In the genomic region with DNA sequence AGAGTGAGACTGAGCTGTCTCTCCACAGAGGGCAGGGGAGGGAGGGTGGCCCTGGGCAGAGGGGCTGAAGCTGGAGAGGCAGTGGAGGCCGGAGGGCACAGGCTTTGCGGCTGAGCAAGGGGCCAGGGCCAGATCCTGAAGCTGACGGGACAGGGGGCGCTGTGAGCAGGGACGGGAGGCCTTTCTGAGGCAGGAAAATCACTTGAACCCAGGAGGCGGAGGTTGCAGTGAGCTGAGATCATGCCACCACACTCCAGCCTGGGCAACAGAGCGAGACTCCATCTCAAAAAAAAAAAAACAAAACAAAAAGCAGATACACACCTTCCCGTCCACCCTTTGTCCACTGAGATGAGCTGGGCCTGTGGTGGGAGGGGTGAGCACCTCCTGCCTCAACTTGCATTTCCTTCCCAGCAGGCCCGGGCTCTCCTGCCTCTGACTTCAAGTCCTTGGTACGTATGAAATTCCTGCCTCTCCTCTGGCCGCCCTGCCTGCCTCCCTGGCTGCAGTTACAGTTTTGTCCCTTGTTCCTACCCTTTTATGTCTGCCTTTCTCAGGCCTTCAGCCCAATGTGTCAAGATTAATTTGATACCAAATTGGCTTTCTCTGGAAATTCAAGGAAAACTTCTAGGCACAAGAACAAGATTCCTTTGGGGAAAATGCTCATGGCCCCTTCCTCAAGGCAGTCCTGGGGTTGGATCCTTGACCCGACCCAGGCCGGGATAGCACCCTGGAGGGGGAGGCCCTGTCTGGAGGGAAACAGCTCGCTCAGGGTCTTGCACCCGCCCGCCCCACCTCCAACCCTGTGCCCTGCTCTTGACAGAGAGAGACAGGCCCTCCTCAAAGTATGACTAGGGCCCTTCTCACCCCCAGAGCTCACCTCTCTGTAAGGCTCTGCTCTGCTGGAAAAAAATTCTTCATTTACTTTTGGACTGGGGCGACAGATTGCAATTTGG, we compare ENCODE assay signal across 10 cellular contexts. TPM values are rescaled to one million over a fixed set of nuclear protein-coding genes. Genes with fewer than 3 reads are reported as not detected.
DNase-seq lines count a peak whose midpoint lies in the region; TF ChIP-seq lines count a peak whose summit lies in the region.
"Had no signal": no experiment of that assay in that cellular context is flagged by ENCODE, and none has a peak within 500 bp of the region (broad histone marks: within the 10 kb centered on the region; RNA-seq: fewer than 3 reads in every experiment).

No MANE protein-coding gene starts in this region.

- H3K9me3 ChIP-seq in tibial artery = no peaks in the 10 kb centered on the region
- H3K9me3 ChIP-seq in CD8-positive, alpha-beta memory T cell (ENCODE audit: low read length) = no peaks in the 10 kb centered on the region

- no peaks in the 10 kb centered on the region for H3K27me3 ChIP-seq in brain microvascular endothelial cell (replicated peaks)
- no peaks in the 10 kb centered on the region for H3K27me3 ChIP-seq in tibial artery
- no peaks in the 10 kb centered on the region for H3K27me3 ChIP-seq in CD8-positive, alpha-beta memory T cell (ENCODE audit: insufficient read depth, low read length, poor library complexity, severe bottlenecking)

- peaks cover 3% of the 10 kb centered on the region; the same call in 1 of the 2 replicates for H3K27me3 Mint-ChIP-seq in HFFc6 (ENCODE audit: insufficient read depth)
- H3K27me3 Mint-ChIP-seq in CD8-positive, alpha-beta memory T cell = peaks cover 10 to 14% of the 10 kb centered on the region in 2 donors

- H3K36me3 Mint-ChIP-seq in HFFc6 (ENCODE audit: low read depth) = no peaks in the 10 kb centered on the region
- peaks cover 0 to 1% (median 0%) of the 10 kb centered on the region in 3 donors for H3K36me3 Mint-ChIP-seq in CD8-positive, alpha-beta memory T cell

- CTCF ChIA-PET in CD8-positive, alpha-beta memory T cell (lab: Charles Lee) = interaction anchor here (1.4 kb wide), 1 partner anchor 458 kb away, joined by 5 read pairs; no protein-coding TSS in a partner anchor

- H3K9me3 Mint-ChIP-seq in HFFc6 = no peaks in the 10 kb centered on the region
- no peaks in the 10 kb centered on the region for H3K9me3 Mint-ChIP-seq in CD8-positive, alpha-beta memory T cell
- H3K9me3 Mint-ChIP-seq: central memory CD8-positive, alpha-beta T cell had no signal

- peak overlapping the region; percentile 47 for H3K4me3 Mint-ChIP-seq in HFFc6
- H3K4me3 Mint-ChIP-seq in CD8-positive, alpha-beta memory T cell = no peak overlapping the region
- H3K4me3 Mint-ChIP-seq: central memory CD8-positive, alpha-beta T cell had no signal

- no peaks in the 10 kb centered on the region for H3K36me3 ChIP-seq in brain microvascular endothelial cell (replicated peaks)
- no peaks in the 10 kb centered on the region for H3K36me3 ChIP-seq in tibial artery
- H3K36me3 ChIP-seq in CD8-positive, alpha-beta memory T cell (ENCODE audit: insufficient read depth, low read length) = no peaks in the 10 kb centered on the region

- peaks cover 0 to 58% (median 19%) of the 10 kb centered on the region in 4 donors for H3K4me1 ChIP-seq in tibial artery
- H3K4me1 ChIP-seq in CD8-positive, alpha-beta memory T cell (ENCODE audit: insufficient read depth, low read length) = no peaks in the 10 kb centered on the region

- peak; percentile 83 for DNase-seq in HFFc6
- DNase-seq in brain microvascular endothelial cell = peak; percentile 72
- DNase-seq in islet precursor cell = peak; percentile 92
- DNase-seq in tibial artery = peak in 1 of 2 donors; percentile 87
- no peak for DNase-seq in NCI-H1092 treated with DMSO at 0.1 percent for 48 hours (lab: John Stamatoyannopoulos, UW)
- no peak for DNase-seq in CD8-positive, alpha-beta memory T cell
- no peak for DNase-seq in effector CD8-positive, alpha-beta T cell (lab: John Stamatoyannopoulos, UW)
- DNase-seq: midbrain, NCI-H187 treated with DMSO at 0.1 percent for 48 hours had no signal

- H3K4me1 Mint-ChIP-seq in HFFc6 (ENCODE audit: low read depth) = peaks cover 48% of the 10 kb centered on the region
- H3K4me1 Mint-ChIP-seq in CD8-positive, alpha-beta memory T cell = no peaks in the 10 kb centered on the region
- H3K4me1 Mint-ChIP-seq: central memory CD8-positive, alpha-beta T cell had no signal

- H3K4me3 ChIP-seq in brain microvascular endothelial cell (ENCODE audit: low read depth, low read length) (no peak overlapping the region), tibial artery (no peak overlapping the region)
- H3K4me3 ChIP-seq in CD8-positive, alpha-beta memory T cell (ENCODE audit: low read length) = no peak overlapping the region

- in situ Hi-C loops in brain microvascular endothelial cell (cut with HindIII; ENCODE audit: low pct_ligation_motif_present, low sequenced_read_pairs) = no loop called here

- peak; percentile 59 for TF ChIP-seq CTCF in HFFc6 (IDR thresholded peaks at IDR 0.05)
- TF ChIP-seq CTCF in brain microvascular endothelial cell (IDR thresholded peaks at IDR 0.05; ENCODE audit: low read depth, low read length, missing control alignments) = no peak
- TF ChIP-seq CTCF in tibial artery (IDR thresholded peaks at IDR 0.05) = no peak

- H3K27ac ChIP-seq in brain microvascular endothelial cell (peak overlapping the region; percentile 30), tibial artery (peak overlapping the region; percentile 67 to 88)
- H3K27ac ChIP-seq in CD8-positive, alpha-beta memory T cell (ENCODE audit: low read depth, low read length) = no peak overlapping the region

- intact Hi-C loops in tibial artery (cut with DNase I; ENCODE audit: low total_unique reads) = no loop called here

- peak overlapping the region; percentile 90 for H3K27ac Mint-ChIP-seq in HFFc6
- peak overlapping the region in 1 of 8 donors; percentile 91 for H3K27ac Mint-ChIP-seq in CD8-positive, alpha-beta memory T cell

- POLR2A ChIA-PET in CD8-positive, alpha-beta memory T cell (lab: Charles Lee) = no interaction called here

RNA-seq across cellular contexts. Expression of a gene that starts 11.2 kb away (rescaled TPM):
- 10 to 100 TPM; 33.7 to 61.2 (median 38.2) TPM for total RNA-seq in HFFc6 (2021; fragmentation: NEBNext Ultra II Directional; extraction: Animal tissue kit (Norgen Biotek cat#: 25700))
- total RNA-seq in CD8-positive, alpha-beta memory T cell = under 1 TPM; 0.22 to 0.31 TPM
- polyA plus RNA-seq in CD8-positive, alpha-beta memory T cell = not detected

RNA-seq across cellular contexts. Expression of a gene that starts 22.5 kb away (rescaled TPM):
- total RNA-seq in HFFc6 (2021; fragmentation: NEBNext Ultra II Directional; extraction: Animal tissue kit (Norgen Biotek cat#: 25700)) = under 1 TPM in 2 of 6 experiments, not detected in 4; 0.43 to 0.59 TPM
- not detected for total RNA-seq in CD8-positive, alpha-beta memory T cell
- not detected for polyA plus RNA-seq in CD8-positive, alpha-beta memory T cell

RNA-seq across cellular contexts. Expression of a gene that starts 30.1 kb away (rescaled TPM):
- 10 to 100 TPM; 30.8 to 52.0 (median 46.5) TPM for total RNA-seq in HFFc6 (2021; fragmentation: NEBNext Ultra II Directional; extraction: Animal tissue kit (Norgen Biotek cat#: 25700))
- total RNA-seq in CD8-positive, alpha-beta memory T cell = 1 to 10 TPM; 1.3 to 1.5 TPM
- 0.09 TPM for polyA plus RNA-seq in CD8-positive, alpha-beta memory T cell

RNA-seq across cellular contexts. Expression of a gene that starts 41.4 kb away (rescaled TPM):
- 100 to 1,000 TPM; 155 to 170 (median 164) TPM for total RNA-seq in HFFc6 (2021; fragmentation: NEBNext Ultra II Directional; extraction: Animal tissue kit (Norgen Biotek cat#: 25700))
- total RNA-seq in CD8-positive, alpha-beta memory T cell = 100 to 1,000 TPM; 211 to 216 TPM
- polyA plus RNA-seq in CD8-positive, alpha-beta memory T cell = 168 TPM

RNA-seq across cellular contexts. Expression of a gene that starts 50.8 kb away (rescaled TPM):
- total RNA-seq in HFFc6 (2021; fragmentation: NEBNext Ultra II Directional; extraction: Animal tissue kit (Norgen Biotek cat#: 25700)) = 10 to 100 TPM; 17.1 to 21.5 (median 19.4) TPM
- total RNA-seq in CD8-positive, alpha-beta memory T cell = 10 to 100 TPM; 49.7 to 51.2 TPM
- polyA plus RNA-seq in CD8-positive, alpha-beta memory T cell = 29.0 TPM

Comparison
In these comparisons a context has a peak if more than half of its experiments do, and no peak if none do; other contexts are left out.
1. DNase-seq: peak in HFFc6 (single experiment), brain microvascular endothelial cell (single experiment) and islet precursor cell (single experiment); none in NCI-H1092 treated with DMSO at 0.1 percent for 48 hours (single experiment), CD8-positive, alpha-beta memory T cell (0 of 5) and effector CD8-positive, alpha-beta T cell (single experiment).
2. RNA of a gene that starts 11.2 kb away (total RNA-seq): 33.7 to 61.2 TPM in HFFc6; 0.22 to 0.31 TPM in CD8-positive, alpha-beta memory T cell; every median in the first group is over 10 times any median in the second.
3. RNA of a gene that starts 30.1 kb away (total RNA-seq): 30.8 to 52.0 TPM in HFFc6; 1.3 to 1.5 TPM in CD8-positive, alpha-beta memory T cell; every median in the first group is over 10 times any median in the second.